In the genomic region with DNA sequence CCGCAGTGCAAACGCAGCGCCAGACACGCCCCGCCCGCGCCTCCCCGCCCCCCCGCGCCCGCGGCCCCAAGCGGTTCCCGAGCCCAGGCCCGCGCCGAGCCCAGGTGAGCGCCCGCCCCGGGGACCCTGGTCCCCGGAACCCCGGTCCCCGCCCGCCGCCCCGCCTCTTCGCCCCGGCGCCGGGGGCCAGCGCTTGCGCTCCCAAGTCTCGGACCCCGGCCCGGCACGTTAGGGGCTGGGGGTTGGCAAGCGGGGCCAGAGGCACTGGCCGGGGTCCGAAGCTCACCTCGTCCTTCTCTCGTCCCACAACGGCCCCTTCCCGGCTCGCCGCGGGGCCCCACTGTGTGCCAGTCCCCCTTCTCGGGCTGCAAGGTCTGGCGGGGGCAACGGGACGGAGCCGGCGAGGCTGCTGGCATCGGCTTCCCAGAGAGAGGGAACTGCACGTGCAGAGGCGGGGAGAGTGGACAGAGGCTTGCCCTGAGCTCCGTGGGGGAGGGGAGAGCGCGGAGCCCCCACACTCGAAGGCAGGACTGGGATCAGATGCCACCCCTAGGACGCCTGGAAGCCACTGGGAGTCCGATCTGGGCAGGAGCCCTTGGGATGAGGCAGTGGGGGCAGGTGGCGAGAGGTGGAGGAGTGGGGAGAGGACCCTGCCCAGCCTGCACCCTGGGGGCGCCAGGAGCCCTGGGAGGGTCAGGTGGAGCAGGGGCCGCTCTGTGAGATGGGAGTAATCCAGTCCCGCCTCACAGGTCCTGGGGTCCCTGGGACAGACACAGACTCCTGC, we compare ENCODE assay signal across 11 cellular contexts. TPM values are rescaled to one million over a fixed set of nuclear protein-coding genes. Genes with fewer than 3 reads are reported as not detected.
DNase-seq lines count a peak whose midpoint lies in the region; ATAC-seq and TF ChIP-seq lines count a peak whose summit lies in the region.
"Had no signal": no experiment of that assay in that cellular context is flagged by ENCODE, and none has a peak within 500 bp of the region (broad histone marks: within the 10 kb centered on the region; RNA-seq: fewer than 3 reads in every experiment).

No MANE protein-coding gene starts in this region.

- peak in 1 of 5 donors; percentile 17 for DNase-seq in CD8-positive, alpha-beta memory T cell
- peak; percentile 29 for DNase-seq in WTC11 (ENCODE audit: low spot score)
- DNase-seq in right cardiac atrium, result peak in 2 of 3 donors; percentile 53 to 65
- DNase-seq in retinal pigment epithelial cell (ENCODE audit: low read depth), result no peak
- DNase-seq in NCI-H748 (lab: John Stamatoyannopoulos, UW; ENCODE audit: unreplicated experiment), result no peak
- no peak for DNase-seq in putamen (ENCODE audit: low spot score)
- DNase-seq: caudate nucleus, HCEC 1CT, NCI-H1092 had no signal

- H3K27me3 ChIP-seq in CD8-positive, alpha-beta memory T cell (ENCODE audit: insufficient read depth, low read length, poor library complexity, severe bottlenecking), result peaks cover 18% of the 10 kb centered on the region
- no peaks in the 10 kb centered on the region for H3K27me3 ChIP-seq in right cardiac atrium (ENCODE audit: control insufficient read depth, insufficient read depth)

- TF ChIP-seq CTCF in WTC11 (IDR thresholded peaks at IDR 0.05) (no peak), retinal pigment epithelial cell (conservative IDR thresholded peaks at IDR 0.05; ENCODE audit: low read depth, low read length) (no peak)

- H3K36me3 ChIP-seq in CD8-positive, alpha-beta memory T cell (ENCODE audit: insufficient read depth, low read length), result no peaks in the 10 kb centered on the region

- POLR2A ChIA-PET in CD8-positive, alpha-beta memory T cell (lab: Charles Lee), result no interaction called here
- POLR2A ChIA-PET in WTC11 (lab: Charles Lee), result no interaction called here

- no peak overlapping the region for H3K27ac ChIP-seq in CD8-positive, alpha-beta memory T cell (ENCODE audit: low read depth, low read length)
- H3K27ac ChIP-seq in right cardiac atrium (ENCODE audit: low read length), result no peak overlapping the region

- no peak overlapping the region for H3K27ac Mint-ChIP-seq in CD8-positive, alpha-beta memory T cell
- H3K27ac Mint-ChIP-seq in WTC11, result no peak overlapping the region

- H3K36me3 Mint-ChIP-seq in CD8-positive, alpha-beta memory T cell, result no peaks in the 10 kb centered on the region
- H3K36me3 Mint-ChIP-seq in WTC11, result no peaks in the 10 kb centered on the region

- H3K4me1 Mint-ChIP-seq in CD8-positive, alpha-beta memory T cell, result peaks cover 7 to 22% (median 7%) of the 10 kb centered on the region in 3 donors
- H3K4me1 Mint-ChIP-seq in WTC11, result peaks cover 14% of the 10 kb centered on the region

- intact Hi-C loops in right cardiac atrium (cut with DNase I), result loop anchor here in 1 of 4 donors (10.0 kb wide), 1 partner anchor 60 kb away; no protein-coding TSS in a partner anchor

- ATAC-seq in WTC11 (no peak; the same call in 1 of the 2 replicates), right cardiac atrium (no peak), HG02884 (IDR thresholded peaks at IDR 0.05; ENCODE audit: unreplicated experiment) (no peak), HG03432 (IDR thresholded peaks at IDR 0.05; ENCODE audit: unreplicated experiment) (no peak)

- H3K9me3 ChIP-seq in CD8-positive, alpha-beta memory T cell (ENCODE audit: low read length), result no peaks in the 10 kb centered on the region
- no peaks in the 10 kb centered on the region for H3K9me3 ChIP-seq in right cardiac atrium (ENCODE audit: control insufficient read depth, low read length)

- peaks cover 10% of the 10 kb centered on the region for H3K4me1 ChIP-seq in CD8-positive, alpha-beta memory T cell (ENCODE audit: insufficient read depth, low read length)
- no peaks in the 10 kb centered on the region for H3K4me1 ChIP-seq in right cardiac atrium (ENCODE audit: control insufficient read depth, insufficient read depth, low read length)

- no peaks in the 10 kb centered on the region for H3K9me3 Mint-ChIP-seq in CD8-positive, alpha-beta memory T cell
- no peaks in the 10 kb centered on the region for H3K9me3 Mint-ChIP-seq in WTC11

- 10% methylated on average over 65 of the region's 65 CpGs for WGBS in right cardiac atrium

- CTCF ChIA-PET in CD8-positive, alpha-beta memory T cell (lab: Charles Lee), result no interaction called here
- CTCF ChIA-PET in WTC11 (lab: Charles Lee), result interaction anchor here (1.0 to 1.7 kb wide), 5 partner anchors 9 to 138 kb away, joined by 3 to 8 read pairs (median 4); a partner anchor contains a TSS

- H3K4me3 ChIP-seq in CD8-positive, alpha-beta memory T cell (ENCODE audit: low read length), result no peak overlapping the region
- peak overlapping the region; percentile 37 for H3K4me3 ChIP-seq in right cardiac atrium (ENCODE audit: low read length)
- peak overlapping the region; percentile 32 for H3K4me3 ChIP-seq in retinal pigment epithelial cell (ENCODE audit: low read length)

- H3K27me3 Mint-ChIP-seq in CD8-positive, alpha-beta memory T cell, result peaks cover 12 to 21% of the 10 kb centered on the region in 2 donors
- H3K27me3 Mint-ChIP-seq in WTC11 (ENCODE audit: low read depth), result peaks cover 78% of the 10 kb centered on the region

- H3K4me3 Mint-ChIP-seq in CD8-positive, alpha-beta memory T cell, result peak overlapping the region in 5 of 7 donors; percentile 15 to 57 (median 44)
- peak overlapping the region; percentile 56 for H3K4me3 Mint-ChIP-seq in WTC11

TF ChIP-seq in WTC11, 78 proteins besides CTCF, POLR2A, EP300 and RAD21:
- TF ChIP-seq, protein P1, sequence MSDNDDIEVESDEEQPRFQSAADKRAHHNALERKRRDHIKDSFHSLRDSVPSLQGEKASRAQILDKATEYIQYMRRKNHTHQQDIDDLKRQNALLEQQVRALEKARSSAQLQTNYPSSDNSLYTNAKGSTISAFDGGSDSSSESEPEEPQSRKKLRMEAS (CRISPR knock-in tag; IDR thresholded peaks at IDR 0.05), result peak; percentile 45; the same call in 1 of the 2 replicates
- TF ChIP-seq, protein P2, sequence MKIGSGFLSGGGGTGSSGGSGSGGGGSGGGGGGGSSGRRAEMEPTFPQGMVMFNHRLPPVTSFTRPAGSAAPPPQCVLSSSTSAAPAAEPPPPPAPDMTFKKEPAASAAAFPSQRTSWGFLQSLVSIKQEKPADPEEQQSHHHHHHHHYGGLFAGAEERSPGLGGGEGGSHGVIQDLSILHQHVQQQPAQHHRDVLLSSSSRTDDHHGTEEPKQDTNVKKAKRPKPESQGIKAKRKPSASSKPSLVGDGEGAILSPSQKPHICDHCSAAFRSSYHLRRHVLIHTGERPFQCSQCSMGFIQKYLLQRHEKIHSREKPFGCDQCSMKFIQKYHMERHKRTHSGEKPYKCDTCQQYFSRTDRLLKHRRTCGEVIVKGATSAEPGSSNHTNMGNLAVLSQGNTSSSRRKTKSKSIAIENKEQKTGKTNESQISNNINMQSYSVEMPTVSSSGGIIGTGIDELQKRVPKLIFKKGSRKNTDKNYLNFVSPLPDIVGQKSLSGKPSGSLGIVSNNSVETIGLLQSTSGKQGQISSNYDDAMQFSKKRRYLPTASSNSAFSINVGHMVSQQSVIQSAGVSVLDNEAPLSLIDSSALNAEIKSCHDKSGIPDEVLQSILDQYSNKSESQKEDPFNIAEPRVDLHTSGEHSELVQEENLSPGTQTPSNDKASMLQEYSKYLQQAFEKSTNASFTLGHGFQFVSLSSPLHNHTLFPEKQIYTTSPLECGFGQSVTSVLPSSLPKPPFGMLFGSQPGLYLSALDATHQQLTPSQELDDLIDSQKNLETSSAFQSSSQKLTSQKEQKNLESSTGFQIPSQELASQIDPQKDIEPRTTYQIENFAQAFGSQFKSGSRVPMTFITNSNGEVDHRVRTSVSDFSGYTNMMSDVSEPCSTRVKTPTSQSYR (CRISPR knock-in tag; IDR thresholded peaks at IDR 0.05), result no peak

RNA-seq across cellular contexts. Expression of a gene that starts 1.8 kb away (rescaled TPM):
- total RNA-seq in CD8-positive, alpha-beta memory T cell, result under 1 TPM; 0.16 to 0.33 TPM
- not detected for polyA plus RNA-seq in CD8-positive, alpha-beta memory T cell
- total RNA-seq in WTC11 (2021) (2.6 to 3.4 TPM (median 2.8 TPM) in 3 replicates), right cardiac atrium (1 to 10 TPM; 1.0 to 2.1 (median 1.4) TPM)
- 1.4 TPM for polyA plus RNA-seq in right cardiac atrium

RNA-seq across cellular contexts. Expression of a gene that starts 16.8 kb away (rescaled TPM):
- 10 to 100 TPM; 75.0 to 78.7 TPM for total RNA-seq in CD8-positive, alpha-beta memory T cell
- polyA plus RNA-seq in CD8-positive, alpha-beta memory T cell, result 17.1 TPM
- total RNA-seq in WTC11 (2021) (38.3 to 44.5 TPM (median 40.1 TPM) in 3 replicates), right cardiac atrium (10 to 100 TPM; 28.3 to 33.2 (median 31.1) TPM)
- polyA plus RNA-seq in right cardiac atrium, result 20.4 TPM

RNA-seq across cellular contexts. Expression of a gene that starts 36.6 kb away (rescaled TPM):
- total RNA-seq in CD8-positive, alpha-beta memory T cell, result 10 to 100 TPM; 43.9 TPM
- 42.8 TPM for polyA plus RNA-seq in CD8-positive, alpha-beta memory T cell
- 18.7 to 23.9 TPM (median 19.3 TPM) in 3 replicates for total RNA-seq in WTC11 (2021)
- total RNA-seq in right cardiac atrium, result 10 to 100 TPM; 23.2 to 25.2 (median 23.8) TPM
- polyA plus RNA-seq in right cardiac atrium, result 38.2 TPM

RNA-seq across cellular contexts. Expression of a gene that starts 48.1 kb away (rescaled TPM):
- total RNA-seq in CD8-positive, alpha-beta memory T cell, result 10 to 100 TPM; 94.0 to 98.1 TPM
- 54.5 TPM for polyA plus RNA-seq in CD8-positive, alpha-beta memory T cell
- total RNA-seq in WTC11 (2021) (113 to 115 TPM (median 114 TPM) in 3 replicates), right cardiac atrium (10 to 100 TPM; 50.5 to 53.7 (median 52.0) TPM)
- polyA plus RNA-seq in right cardiac atrium, result 20.8 TPM

RNA-seq across cellular contexts. Expression of a gene that starts 49.7 kb away (rescaled TPM):
- total RNA-seq in CD8-positive, alpha-beta memory T cell, result under 1 TPM; 0.24 to 0.35 TPM
- 0.33 TPM for polyA plus RNA-seq in CD8-positive, alpha-beta memory T cell
- total RNA-seq in WTC11 (2021) (0.13 to 0.69 TPM (median 0.30 TPM) in 3 replicates), right cardiac atrium (1 to 10 TPM; 1.7 to 6.7 (median 4.8) TPM)
- polyA plus RNA-seq in right cardiac atrium, result 2.1 TPM

Comparison
In these comparisons a context has a peak if more than half of its experiments do, and no peak if none do; other contexts are left out.
1. DNase-seq: peak in WTC11 (single experiment) and right cardiac atrium (2 of 3); none in retinal pigment epithelial cell (single experiment), NCI-H748 (single experiment) and putamen (single experiment).